In genomic region chr17:1055751-1056645, GRCh38 we compare ENCODE assay signal across 8 cellular contexts. TPM values are rescaled to one million over a fixed set of nuclear protein-coding genes. Genes with fewer than 3 reads are reported as not detected.
DNase-seq lines count a peak whose midpoint lies in the region; ATAC-seq and TF ChIP-seq lines count a peak whose summit lies in the region.

No MANE protein-coding gene starts in this region.

- no peaks in the 10 kb centered on the region for H3K27me3 ChIP-seq in A673 (replicated peaks; ENCODE audit: insufficient read depth, low read depth, low read length, poor library complexity)

- peak; percentile 74 for TF ChIP-seq CTCF in A673 (conservative IDR thresholded peaks at IDR 0.05; ENCODE audit: low read depth, low read length)

- no peak overlapping the region for H3K27ac ChIP-seq in A673 (ENCODE audit: low read depth, low read length, poor library complexity, severe bottlenecking)

- BruUV-seq in A673 (replicated peaks; lab: Mats Ljungman, UMichigan): no TSS peak

- H3K4me3 ChIP-seq in A673 (ENCODE audit: low read depth, low read length, poor library complexity, severe bottlenecking): no peak overlapping the region

- CTCF ChIA-PET in A673 (lab: Charles Lee): interaction anchor here (0.7 to 1.5 kb wide), 13 partner anchors 13 to 260 kb away, joined by 3 to 13 read pairs (median 3); partner anchors contain the start of genes NXN and TIMM22

- intact Hi-C loops in A673 (cut with micrococcal nuclease; ENCODE audit: unreplicated experiment): loop anchor here (10.0 kb wide), 1 partner anchor 51 kb away; no protein-coding TSS in a partner anchor

- H3K9me3 ChIP-seq in A673 (ENCODE audit: low read depth, low read length, poor library complexity, severe bottlenecking): no peaks in the 10 kb centered on the region

- ATAC-seq in HG02840 (IDR thresholded peaks at IDR 0.05; ENCODE audit: low FRiP score, unreplicated experiment): no peak

- no peaks in the 10 kb centered on the region for H3K4me1 ChIP-seq in A673 (ENCODE audit: insufficient read depth, low read length, poor library complexity, severe bottlenecking)

- POLR2A ChIA-PET in A673 (lab: Charles Lee; ENCODE audit: low non-redundant PET): no interaction called here

- DNase-seq in A673 (ENCODE audit: low spot score): peak; percentile 61
- DNase-seq in GM19238 (ENCODE audit: insufficient read length, low spot score): peak; percentile 50
- DNase-seq in SK-N-DZ (ENCODE audit: low spot score): peak; percentile 74
- DNase-seq in astrocyte of the hippocampus (ENCODE audit: low read depth, low spot score): peak; percentile 84
- peak in 42 of 51 donors; percentile 12 to 82 (median 50) for DNase-seq in hypothalamus (lab: John Stamatoyannopoulos, UW)
- DNase-seq in stimulated activated CD4-positive, alpha-beta T cell treated with anti-CD3 and anti-CD28 coated beads, Interleukin-12 subunit alpha, Interleukin-12 subunit beta, amount 100 ng/mL, for 24 hours (ENCODE audit: low read depth in 2 of 2): peak; percentile 6 to 37
- DNase-seq in NCI-H2029 treated with DMSO at 0.1 percent for 48 hours (lab: John Stamatoyannopoulos, UW): no peak

- peaks cover 7% of the 10 kb centered on the region for H3K36me3 ChIP-seq in A673 (ENCODE audit: insufficient read depth, low read length, poor library complexity, severe bottlenecking)

RNA-seq across cellular contexts. Expression of gene TIMM22, which starts 59.1 kb away (rescaled TPM):
- total RNA-seq in A673 (2021): 20.0 and 21.8 TPM in 2 replicates
- polyA plus RNA-seq in SK-N-DZ (2014; cell fraction: cytosol; rRNA removed): 22.8 and 23.7 TPM in 2 replicates
- 11.7 and 12.1 TPM in 2 replicates for polyA plus RNA-seq in SK-N-DZ (2014; cell fraction: nucleus; rRNA removed)
